In the genomic region with DNA sequence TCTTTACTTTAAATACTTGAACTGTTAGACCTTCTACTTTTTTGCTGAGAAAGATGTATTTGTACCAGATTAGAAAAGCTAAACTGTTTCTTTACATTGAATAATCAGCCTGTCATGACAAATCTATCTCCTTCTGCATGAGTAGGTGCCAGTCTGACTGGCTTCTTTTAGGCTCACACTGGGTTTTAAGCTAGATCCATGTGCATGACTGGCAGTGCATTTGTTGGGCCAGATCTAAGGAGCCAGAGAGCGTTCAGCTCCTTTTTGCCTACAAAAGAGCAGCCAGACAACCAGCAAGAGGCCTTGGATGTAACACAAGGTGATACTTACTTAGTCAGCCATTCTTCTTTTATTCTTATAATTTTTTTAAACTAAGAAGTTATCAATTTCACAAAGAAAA, we compare ENCODE assay signal across 28 cellular contexts.
A peak's percentile ranks its signal among the peaks of the same experiment; 100 is the strongest.
DNase-seq lines count a peak whose midpoint lies in the region; ATAC-seq, FAIRE-seq and TF ChIP-seq lines count a peak whose summit lies in the region.
"Had no signal": no experiment of that assay in that cellular context is flagged by ENCODE, and none has a peak within 500 bp of the region (broad histone marks: within the 10 kb centered on the region; RNA-seq: fewer than 3 reads in every experiment).

No MANE protein-coding gene starts in this region.

- DNase-seq in HepG2 (ENCODE audit: low spot score) (no peak), right lobe of liver (no peak), epithelial cell of prostate (ENCODE audit: low read depth, low spot score) (no peak), keratinocyte (ENCODE audit: low read depth, low spot score) (no peak), NCI-H1092 (lab: John Stamatoyannopoulos, UW) (no peak)
- DNase-seq in effector CD4-positive, alpha-beta T cell: no peak
- DNase-seq in stimulated activated CD4-positive, alpha-beta T cell treated with anti-CD3 and anti-CD28 coated beads, Interleukin-2, amount 100 ng/mL, for 24 hours: no peak
- DNase-seq: CD4-positive, alpha-beta T cell; COR-L47; DMS53; H9; IMR-90; KG1; MM.1S; NCI-H1694; NCI-H2081; NCI-H2171 treated with DMSO at 0.1 percent for 48 hours; NCI-H345; NCI-H524; NCI-H748 treated with DMSO at 0.1 percent for 48 hours; NK-92 treated with Interleukin-12 subunit alpha and Interleukin-12 subunit beta, amount 100 ng/mL, for 24 hours; PC-3; SJCRH30 had no signal

- TF ChIP-seq POLR2A in HepG2 (IDR thresholded peaks at IDR 0.05; ENCODE audit: insufficient read depth in 1 of 2, low read depth in 2 of 2, low read length in 2 of 2) (no peak), right lobe of liver (IDR thresholded peaks at IDR 0.05) (no peak)

- no peaks in the 10 kb centered on the region for H3K27me3 ChIP-seq in HepG2 (ENCODE audit: control insufficient read depth in 1 of 2, insufficient read depth in 2 of 2, low read length in 2 of 2)
- H3K27me3 ChIP-seq in right lobe of liver: no peaks in the 10 kb centered on the region
- no peaks in the 10 kb centered on the region for H3K27me3 ChIP-seq in keratinocyte (ENCODE audit: control insufficient read depth, extremely low read depth, insufficient read depth, low read length)
- H3K27me3 ChIP-seq: BLaER1, SJCRH30 had no signal

- intact Hi-C loops in HepG2 (cut with micrococcal nuclease; ENCODE audit: unreplicated experiment) (no loop called here), right lobe of liver (cut with DNase I) (no loop called here)

- no peak overlapping the region for H3K4me2 ChIP-seq in HepG2 (ENCODE audit: low read depth, low read length)
- H3K4me2 ChIP-seq in keratinocyte (ENCODE audit: control insufficient read depth, extremely low read depth, insufficient read depth, low read depth, low read length): peak overlapping the region; percentile 83
- H3K4me2 ChIP-seq: BLaER1, GM23338 had no signal

- dilution Hi-C loops in keratinocyte (cut with MboI; ENCODE audit: extremely low pct_ligation_motif_present, low sequenced_read_pairs): no loop called here

- H3K4me1 ChIP-seq in HepG2 (ENCODE audit: insufficient read depth, low read length) (no peaks in the 10 kb centered on the region), right lobe of liver (no peaks in the 10 kb centered on the region), keratinocyte (ENCODE audit: control insufficient read depth, extremely low read depth, insufficient read depth, low read length) (peaks cover 20% of the 10 kb centered on the region)
- H3K4me1 ChIP-seq: BLaER1, SJCRH30 had no signal

- H3K9ac ChIP-seq in HepG2 (ENCODE audit: insufficient read depth, low read depth, low read length) (no peak overlapping the region), keratinocyte (ENCODE audit: control insufficient read depth, extremely low read depth, insufficient read depth, low read length) (peak overlapping the region; percentile 18)
- H3K9ac ChIP-seq: BLaER1 had no signal

- H3K9me1 ChIP-seq in keratinocyte (ENCODE audit: control insufficient read depth, extremely low read depth, insufficient read depth, low read length): no peaks in the 10 kb centered on the region

- no peak for ATAC-seq in HepG2
- no peak for ATAC-seq in right lobe of liver
- no peak for ATAC-seq in HG02759 (IDR thresholded peaks at IDR 0.05; ENCODE audit: unreplicated experiment)
- ATAC-seq: GM23338, PC-3, Right ventricle myocardium inferior, SK-N-SH treated with all-trans-retinoic acid at 6 μM for 48 hours had no signal

- H3K9me3 ChIP-seq in HepG2 (ENCODE audit: low read length): no peaks in the 10 kb centered on the region
- H3K9me3 ChIP-seq in right lobe of liver: no peaks in the 10 kb centered on the region
- no peaks in the 10 kb centered on the region for H3K9me3 ChIP-seq in keratinocyte (ENCODE audit: control insufficient read depth, low read depth, low read length)
- H3K9me3 ChIP-seq: BLaER1, SJCRH30 had no signal

- H3K79me2 ChIP-seq in HepG2 (ENCODE audit: insufficient read depth, low read length) (no peaks in the 10 kb centered on the region), keratinocyte (ENCODE audit: control insufficient read depth, insufficient read depth, low read length) (no peaks in the 10 kb centered on the region)

- FAIRE-seq in HepG2 (lab: Jason Lieb, UNC): no peak
- no peak for FAIRE-seq in keratinocyte (lab: Jason Lieb, UNC)

- no peak overlapping the region for H3K27ac ChIP-seq in HepG2 (ENCODE audit: extremely low read length, insufficient read depth, low read length)
- H3K27ac ChIP-seq in right lobe of liver: no peak overlapping the region
- peak overlapping the region; percentile 55 for H3K27ac ChIP-seq in epithelial cell of prostate
- H3K27ac ChIP-seq in keratinocyte (ENCODE audit: control insufficient read depth, insufficient read depth, low read length): peak overlapping the region; percentile 74
- H3K27ac ChIP-seq: BLaER1 had no signal

- CTCF ChIA-PET in HepG2 (lab: Yijun Ruan, JAX; ENCODE audit: low intra/inter-chr PET ratio, low total read pairs): no interaction called here

- no TSS peak for BruUV-seq in HepG2 (replicated peaks; lab: Mats Ljungman, UMichigan)

- H4K20me1 ChIP-seq in HepG2 (ENCODE audit: insufficient read depth, low read length): no peaks in the 10 kb centered on the region
- no peaks in the 10 kb centered on the region for H4K20me1 ChIP-seq in keratinocyte (ENCODE audit: control insufficient read depth, extremely low read depth, insufficient read depth, low read length)
- H4K20me1 ChIP-seq: BLaER1 had no signal

- TF ChIP-seq EP300 in HepG2 (IDR thresholded peaks at IDR 0.05; ENCODE audit: low read depth in 2 of 2, low read length in 2 of 2) (no peak), HepG2 (CRISPR knock-in tag; IDR thresholded peaks at IDR 0.05; ENCODE audit: borderline replicate concordance) (no peak)

- TF ChIP-seq CTCF in HepG2 (CRISPR knock-in tag; IDR thresholded peaks at IDR 0.05) (no peak), right lobe of liver (IDR thresholded peaks at IDR 0.05) (no peak), keratinocyte (optimal IDR thresholded peaks at IDR 0.05 in 1 of 3, IDR thresholded peaks at IDR 0.05 in 1 of 3, conservative IDR thresholded peaks at IDR 0.05 in 1 of 3; ENCODE audit: extremely low read depth in 1 of 3, insufficient read depth in 2 of 3, low read length in 3 of 3) (no peak)

- H3K36me3 ChIP-seq in HepG2 (replicated peaks in 1 of 2; ENCODE audit: control insufficient read depth in 1 of 2, insufficient read depth in 2 of 2, low read length in 2 of 2) (peaks cover 12 to 62% of the 10 kb centered on the region in 2 experiments), right lobe of liver (no peaks in the 10 kb centered on the region), keratinocyte (ENCODE audit: control insufficient read depth in 2 of 2, extremely low read depth in 1 of 2, insufficient read depth in 2 of 2, low read length in 2 of 2) (peaks cover 0 to 3% of the 10 kb centered on the region in 2 experiments)
- H3K36me3 ChIP-seq: BLaER1, SJCRH30 had no signal

- H2AFZ ChIP-seq in HepG2 (ENCODE audit: low read length) (no peak overlapping the region), keratinocyte (ENCODE audit: control insufficient read depth, low read length) (peak overlapping the region; percentile 55)
- H2AFZ ChIP-seq: GM23338 had no signal

- POLR2A ChIA-PET in HepG2 (lab: Yijun Ruan, JAX): no interaction called here

- H3K4me3 ChIP-seq in HepG2 (replicated peaks in 1 of 3; ENCODE audit: insufficient read depth in 1 of 3, low read depth in 2 of 3, low read length in 3 of 3): no peak overlapping the region
- no peak overlapping the region for H3K4me3 ChIP-seq in right lobe of liver
- H3K4me3 ChIP-seq in keratinocyte (ENCODE audit: control insufficient read depth in 2 of 3, extremely low read depth in 1 of 3, insufficient read depth in 2 of 3, low read depth in 1 of 3, low read length in 3 of 3): no peak overlapping the region
- H3K4me3 ChIP-seq: BLaER1, GM23338, SJCRH30 had no signal

- WGBS in HepG2 (ENCODE audit: low lambda C conversion rate): 90% methylated on average over 1 of the region's 1 CpG
- WGBS in right lobe of liver (ENCODE audit: insufficient coverage, low coverage, low lambda C conversion rate, missing lambda C conversion rate): 100% methylated on average over 1 of the region's 1 CpG

- no peak for TF ChIP-seq RAD21 in HepG2 (CRISPR knock-in tag; IDR thresholded peaks at IDR 0.05)

- in situ Hi-C loops in HepG2 (cut with HindIII; ENCODE audit: extremely low pct_ligation_motif_present, low pct_unique_long_range_greater_than_20kb): no loop called here

TF ChIP-seq in HepG2, 621 proteins besides CTCF, POLR2A, EP300 and RAD21 (continues in another document):
- TF ChIP-seq NFAT5 (CRISPR knock-in tag; IDR thresholded peaks at IDR 0.05) (no peak), ZNF383 (CRISPR knock-in tag; IDR thresholded peaks at IDR 0.05; ENCODE audit: borderline replicate concordance) (no peak)

Comparison
In these comparisons a context has a peak if more than half of its experiments do, and no peak if none do; other contexts are left out.
1. H3K27ac ChIP-seq: peak in epithelial cell of prostate (single experiment) and keratinocyte (single experiment); none in HepG2 (single experiment) and right lobe of liver (0 of 3).